Comparison of ENCODE assay signal across 24 cellular contexts in the genomic region with DNA sequence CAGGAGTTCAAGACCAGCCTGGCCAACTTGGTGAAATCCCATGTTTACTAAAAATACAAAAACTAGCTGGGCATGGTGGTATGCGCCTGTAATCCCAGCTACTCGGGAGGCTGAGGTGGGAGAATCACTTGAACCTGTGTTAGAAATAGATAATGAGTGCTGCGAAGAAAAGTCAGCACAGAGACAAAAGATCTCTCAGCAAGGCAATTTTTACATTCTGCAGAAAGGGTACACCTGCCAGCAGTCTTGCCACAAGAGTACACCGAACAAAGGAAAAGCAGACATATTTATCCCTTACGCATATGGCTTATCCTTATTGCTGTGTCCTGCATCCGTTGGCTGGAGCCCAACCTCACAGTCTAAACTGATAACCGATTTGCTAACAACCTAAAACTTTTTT.
"Had no signal": no experiment of that assay in that cellular context is flagged by ENCODE, and none has a peak within 500 bp of the region (broad histone marks: within the 10 kb centered on the region; RNA-seq: fewer than 3 reads in every experiment).

No MANE protein-coding gene starts in this region.

- FAIRE-seq: small intestine, urothelium cell line had no signal

- DNase-seq: natural killer cell; occipital lobe; ovary; posterior cingulate gyrus; psoas muscle; right cardiac atrium; right lobe of liver; sigmoid colon; small intestine; stimulated activated CD4-positive, alpha-beta T cell treated with anti-CD3 and anti-CD28 coated beads, Interleukin-15, amount 100 ng/mL, for 24 hours; stimulated activated CD4-positive, alpha-beta T cell treated with anti-CD3 and anti-CD28 coated beads, Interleukin-2, amount 100 ng/mL, for 24 hours; stimulated activated CD4-positive, alpha-beta T cell treated with anti-CD3 and anti-CD28 coated beads, Interleukin-2, amount 100 ng/mL, for 48 hours; stimulated activated CD4-positive, alpha-beta T cell treated with anti-CD3 and anti-CD28 coated beads, Interleukin-4, amount 100 ng/mL, for 24 hours; stimulated activated naive B cell treated with anti-CD40 and anti-IgM and Interleukin-4, amounts not matched to agents 10 μg/mL and 1 μg/mL and 100 μg/mL, for 72 hours; stimulated activated naive CD4-positive, alpha-beta T cell treated with Interleukin-2 at 50 U/mL for 16 hours; stomach; thyroid gland; upper lobe of left lung had no signal

- ATAC-seq: natural killer cell; psoas muscle; right cardiac atrium; right lobe of liver; stimulated activated effector memory CD8-positive, alpha-beta T cell treated with anti-CD3 and anti-CD28 coated beads, Interleukin-12 subunit alpha, Interleukin-12 subunit beta, amount 100 ng/mL, for 72 hours had no signal

- H3K36me3 ChIP-seq: neural progenitor cell, ovary, right lobe of liver, sigmoid colon, stomach, thoracic aorta, thyroid gland, tibial nerve, upper lobe of left lung had no signal

- H3K4me3 ChIP-seq: neural progenitor cell, ovary, psoas muscle, right lobe of liver, sigmoid colon, stomach, thoracic aorta, thyroid gland, tibial nerve, upper lobe of left lung had no signal

- H3K4me1 ChIP-seq: parathyroid adenoma, psoas muscle, right lobe of liver, sigmoid colon, stomach, thyroid gland, tibial nerve, upper lobe of left lung had no signal

- H3K9ac ChIP-seq: neural progenitor cell, parathyroid adenoma had no signal

- H3K4me2 ChIP-seq: neural progenitor cell had no signal

- H3K9me3 ChIP-seq: ovary, thyroid gland, tibial nerve had no signal

- H2AFZ ChIP-seq: neural progenitor cell had no signal

- H3K27ac ChIP-seq: neural progenitor cell, ovary, parathyroid adenoma, psoas muscle, right lobe of liver, sigmoid colon, stomach, thoracic aorta, thyroid gland, tibial nerve, upper lobe of left lung had no signal

- H3K27me3 ChIP-seq: neural progenitor cell, ovary, right lobe of liver, sigmoid colon, stomach, thyroid gland, tibial nerve, upper lobe of left lung had no signal

- H3K79me2 ChIP-seq: parathyroid adenoma had no signal
